In the genomic region with DNA sequence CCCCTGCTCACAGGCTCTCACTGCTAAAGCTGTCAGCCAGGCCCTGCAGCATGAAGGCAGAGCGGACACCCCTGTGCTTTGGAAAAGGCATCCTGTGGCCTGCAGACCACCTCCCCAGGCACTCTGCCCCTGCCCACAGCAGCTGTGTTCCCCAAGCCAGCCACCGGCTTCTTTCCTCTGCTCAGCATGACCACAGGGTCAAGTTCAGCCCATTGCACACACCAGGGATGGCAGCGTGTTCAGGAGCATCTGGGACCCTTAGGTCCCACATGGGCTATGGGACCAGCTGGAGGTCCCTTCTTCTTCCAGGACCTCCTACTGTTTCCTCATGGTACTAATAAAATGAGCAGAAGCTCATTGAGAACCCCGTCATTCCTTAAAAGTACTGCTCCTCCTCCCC, we compare ENCODE assay signal across 22 cellular contexts.
"Had no signal": no experiment of that assay in that cellular context is flagged by ENCODE, and none has a peak within 500 bp of the region (broad histone marks: within the 10 kb centered on the region; RNA-seq: fewer than 3 reads in every experiment).

No MANE protein-coding gene starts in this region.

- H3K4me1 ChIP-seq: SJSA1 had no signal

- H3K27ac ChIP-seq: SJSA1, SK-N-MC had no signal

- DNase-seq: IMR-90, Karpas-422, KG1, MG63, NCI-H1092 treated with DMSO at 0.1 percent for 48 hours, NCI-H1436, NCI-H187, NCI-H2029, NCI-H2081 treated with DMSO at 0.1 percent for 48 hours, NCI-H2171, NCI-H226, NCI-H446, NCI-H510A, NCI-H524 treated with DMSO at 0.1 percent for 48 hours, NCI-H69, NCI-H774, Right ventricle myocardium superior, RPMI8226, SIG-M5 had no signal

- H3K27me3 ChIP-seq: MG63 had no signal

- H3K4me3 ChIP-seq: MG63, SJSA1, SK-N-MC had no signal

- H3K9me3 ChIP-seq: MG63, SJSA1 had no signal

- ATAC-seq: HepG2 had no signal

- H3K36me3 ChIP-seq: MG63, SJSA1 had no signal
